In the genomic region with DNA sequence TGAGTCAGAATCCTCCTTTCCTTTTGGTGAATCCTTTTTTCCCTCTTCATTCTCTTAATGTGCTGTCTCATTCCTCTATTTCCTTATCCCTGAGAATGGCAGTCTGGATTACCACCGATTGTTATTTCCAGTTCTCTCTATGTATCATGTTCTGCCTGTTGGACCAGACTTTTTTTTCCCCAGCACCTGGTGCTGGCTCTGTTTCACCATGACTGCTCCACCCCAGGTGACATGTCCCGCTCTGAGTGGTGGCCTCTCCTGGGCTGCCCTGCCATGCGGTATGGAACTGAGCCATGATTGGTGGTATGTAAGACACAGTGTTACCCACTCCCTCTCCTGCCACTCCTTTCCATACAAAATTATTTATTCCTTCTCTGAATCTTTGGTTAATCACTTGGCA, we compare ENCODE assay signal across 24 cellular contexts.
DNase-seq lines count a peak whose midpoint lies in the region; ATAC-seq and TF ChIP-seq lines count a peak whose summit lies in the region.
"Had no signal": no experiment of that assay in that cellular context is flagged by ENCODE, and none has a peak within 500 bp of the region (broad histone marks: within the 10 kb centered on the region; RNA-seq: fewer than 3 reads in every experiment).

No MANE protein-coding gene starts in this region.

- no peaks in the 10 kb centered on the region; the same call in 1 of the 2 replicates for H3K9me3 ChIP-seq in Loucy (ENCODE audit: insufficient read depth, low read depth, low read length)
- no peaks in the 10 kb centered on the region for H3K9me3 ChIP-seq in breast epithelium
- peaks cover 0 to 16% (median 10%) of the 10 kb centered on the region in 3 donors for H3K9me3 ChIP-seq in esophagus squamous epithelium
- H3K9me3 ChIP-seq: MG63 had no signal

- peak in 1 of 2 donors; percentile 68 for DNase-seq in breast epithelium (ENCODE audit: low spot score in 2 of 2)
- no peak for DNase-seq in esophagus squamous epithelium (lab: John Stamatoyannopoulos, UW)
- DNase-seq in NCI-H1436 (lab: John Stamatoyannopoulos, UW): no peak
- no peak for DNase-seq in foreskin fibroblast
- DNase-seq: AML-193; CD4-positive, alpha-beta memory T cell; COR-L47; GF-D8; Kasumi-1; NCI-H1105 treated with DMSO at 0.1 percent for 48 hours; NCI-H2029 treated with DMSO at 0.1 percent for 48 hours; NCI-H446 treated with DMSO at 0.1 percent for 48 hours; NCI-H69; SHP77 had no signal

- 0 out of 2 replicates have a peak, but pooled peaks cover 4% of the 10 kb centered on the region for H3F3A ChIP-seq in Loucy (ENCODE audit: low read depth)

- ATAC-seq in HG02759 (IDR thresholded peaks at IDR 0.05; ENCODE audit: unreplicated experiment): no peak
- ATAC-seq in GM21737 (IDR thresholded peaks at IDR 0.05; ENCODE audit: unreplicated experiment): no peak
- ATAC-seq: HCT116, K562, Panc1 had no signal

- no peak overlapping the region for H3K4me2 ChIP-seq in Loucy (ENCODE audit: low read depth, low read length, poor library complexity, severe bottlenecking)
- H3K4me2 ChIP-seq: BLaER1 treated with 17β-estradiol and CSF1 and Interleukin-3, amounts not matched to agents 10 nM and 100 nM had no signal

- peaks cover 33% of the 10 kb centered on the region for H3K4me1 ChIP-seq in Loucy (ENCODE audit: insufficient read depth, low read length, poor library complexity, severe bottlenecking)
- peaks cover 0 to 3% of the 10 kb centered on the region in 2 donors for H3K4me1 ChIP-seq in breast epithelium
- peaks cover 0 to 27% (median 11%) of the 10 kb centered on the region in 3 donors for H3K4me1 ChIP-seq in esophagus squamous epithelium
- H3K4me1 ChIP-seq: BLaER1 treated with 17β-estradiol and CSF1 and Interleukin-3, amounts not matched to agents 10 nM and 100 nM had no signal

- 0 out of 2 replicates have a peak overlapping the region, but pooled peaks have one; percentile 6 for H2AFZ ChIP-seq in Loucy (ENCODE audit: low read length)

- no peaks in the 10 kb centered on the region for H3K27me3 ChIP-seq in Loucy (ENCODE audit: insufficient read depth, low read length, poor library complexity, severe bottlenecking)
- no peaks in the 10 kb centered on the region for H3K27me3 ChIP-seq in breast epithelium
- no peaks in the 10 kb centered on the region for H3K27me3 ChIP-seq in esophagus squamous epithelium
- H3K27me3 ChIP-seq: BLaER1 treated with 17β-estradiol and CSF1 and Interleukin-3, amounts not matched to agents 10 nM and 100 nM; MG63 had no signal

- no peaks in the 10 kb centered on the region for H3K9me2 ChIP-seq in Loucy (replicated peaks; ENCODE audit: low read depth, low read length)

- no peak overlapping the region for H3K9ac ChIP-seq in Loucy (ENCODE audit: low read depth, low read length, poor library complexity, severe bottlenecking)
- H3K9ac ChIP-seq: BLaER1 treated with 17β-estradiol and CSF1 and Interleukin-3, amounts not matched to agents 10 nM and 100 nM had no signal

- H4K20me1 ChIP-seq in Loucy (ENCODE audit: insufficient read depth, low read length, poor library complexity, severe bottlenecking): no peaks in the 10 kb centered on the region
- H4K20me1 ChIP-seq: BLaER1 treated with 17β-estradiol and CSF1 and Interleukin-3, amounts not matched to agents 10 nM and 100 nM had no signal

- intact Hi-C loops in breast epithelium (cut with DNase I; ENCODE audit: low total_unique reads) (no loop called here), esophagus squamous epithelium (cut with DNase I) (no loop called here)

- H3K36me3 ChIP-seq in Loucy (ENCODE audit: insufficient read depth, low read length): no peaks in the 10 kb centered on the region
- no peaks in the 10 kb centered on the region for H3K36me3 ChIP-seq in breast epithelium
- H3K36me3 ChIP-seq in esophagus squamous epithelium: no peaks in the 10 kb centered on the region
- H3K36me3 ChIP-seq: BLaER1 treated with 17β-estradiol and CSF1 and Interleukin-3, amounts not matched to agents 10 nM and 100 nM; MG63 had no signal

- H3K4me3 ChIP-seq in Loucy (ENCODE audit: low read length, poor library complexity, severe bottlenecking) (no peak overlapping the region), breast epithelium (no peak overlapping the region), esophagus squamous epithelium (no peak overlapping the region), skin epidermis (no peak overlapping the region), foreskin fibroblast (ENCODE audit: low read depth in 1 of 2, low read length in 2 of 2) (no peak overlapping the region)
- H3K4me3 ChIP-seq: BLaER1 treated with 17β-estradiol and CSF1 and Interleukin-3, amounts not matched to agents 10 nM and 100 nM; K562; MG63 had no signal

- no peak for TF ChIP-seq POLR2A in breast epithelium (IDR thresholded peaks at IDR 0.05)
- TF ChIP-seq POLR2A in esophagus squamous epithelium (IDR thresholded peaks at IDR 0.05): no peak

- H3K79me2 ChIP-seq in Loucy (ENCODE audit: insufficient read depth, low read length): no peaks in the 10 kb centered on the region

- H3K27ac ChIP-seq in breast epithelium (peak overlapping the region; percentile 74 to 83), esophagus squamous epithelium (peak overlapping the region in 3 of 4 donors; percentile 42 to 63 (median 62)), skin epidermis (peak overlapping the region in 15 of 21 experiments; percentile 9 to 78 (median 70))
- H3K27ac ChIP-seq: BLaER1 treated with 17β-estradiol and CSF1 and Interleukin-3, amounts not matched to agents 10 nM and 100 nM; RWPE1 had no signal

- WGBS in esophagus squamous epithelium, 2 donors: 50 to 61% methylated on average over 3 of the region's 3 CpGs

- TF ChIP-seq CTCF in Loucy (conservative IDR thresholded peaks at IDR 0.05; ENCODE audit: low read length): no peak
- no peak for TF ChIP-seq CTCF in breast epithelium (IDR thresholded peaks at IDR 0.05)
- no peak for TF ChIP-seq CTCF in esophagus squamous epithelium (IDR thresholded peaks at IDR 0.05)
- TF ChIP-seq CTCF in foreskin fibroblast (IDR thresholded peaks at IDR 0.05; ENCODE audit: low read depth, low read length): no peak
